In the genomic region with DNA sequence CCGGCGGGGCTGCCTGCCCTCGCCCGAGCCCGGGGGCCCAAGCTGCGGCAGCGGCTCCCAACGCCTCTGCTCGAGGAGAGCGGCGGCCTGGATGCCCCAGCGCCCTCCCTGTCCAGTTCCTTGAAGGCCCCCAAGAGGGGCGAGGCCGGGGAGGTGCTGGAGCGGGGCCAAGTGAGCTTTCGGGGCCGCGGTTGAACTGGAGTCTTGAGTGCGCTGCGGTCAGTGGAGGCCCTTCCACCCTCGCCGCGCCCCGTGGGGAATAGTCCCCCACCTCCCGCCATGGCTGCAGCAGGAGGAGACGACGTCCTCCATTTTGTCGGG, we compare ENCODE assay signal across 8 cellular contexts. TPM values are rescaled to one million over a fixed set of nuclear protein-coding genes. Genes with fewer than 3 reads are reported as not detected.
DNase-seq lines count a peak whose midpoint lies in the region; ATAC-seq, FAIRE-seq and TF ChIP-seq lines count a peak whose summit lies in the region.

No MANE protein-coding gene starts in this region.

- peak overlapping the region; percentile 63 for H3K4me2 ChIP-seq in endothelial cell of umbilical vein (ENCODE audit: insufficient read depth, low read length)

- peaks cover 33% of the 10 kb centered on the region for H3K79me2 ChIP-seq in endothelial cell of umbilical vein (ENCODE audit: control insufficient read depth, insufficient read depth, low read length)

- peak; percentile 28 for ATAC-seq in HG02840 (IDR thresholded peaks at IDR 0.05; ENCODE audit: low FRiP score, unreplicated experiment)

- BruUV-seq in endothelial cell of umbilical vein (replicated peaks; lab: Mats Ljungman, UMichigan), result TSS peak; percentile 61

- CTCF ChIA-PET in endothelial cell of umbilical vein (lab: Charles Lee), result interaction anchor here (0.5 to 1.4 kb wide), 10 partner anchors 8 to 276 kb away, joined by 3 to 12 read pairs (median 3); a partner anchor contains a TSS

- H3K9ac ChIP-seq in endothelial cell of umbilical vein (replicated peaks; ENCODE audit: extremely low read depth, insufficient read depth, low read length) (peak overlapping the region; percentile 79), mucosa of stomach (ENCODE audit: low read length) (peak overlapping the region; percentile 98), stomach smooth muscle (ENCODE audit: low read length in 2 of 2) (peak overlapping the region; percentile 77 to 83)

- no peak for TF ChIP-seq POLR2A in endothelial cell of umbilical vein (IDR thresholded peaks at IDR 0.05; ENCODE audit: low read depth, low read length)

- POLR2A ChIA-PET in endothelial cell of umbilical vein (lab: Charles Lee), result interaction anchor here (0.6 to 3.0 kb wide), 2 partner anchors 18 to 33 kb away, joined by 3 to 14 read pairs; no protein-coding TSS in a partner anchor

- H3K4me3 ChIP-seq in endothelial cell of umbilical vein (replicated peaks in 1 of 3; ENCODE audit: insufficient read depth in 1 of 3, low read depth in 1 of 3, low read length in 3 of 3) (peak overlapping the region; percentile 56 to 60 (median 59)), mucosa of stomach (ENCODE audit: low read length) (peak overlapping the region; percentile 69), stomach smooth muscle (ENCODE audit: low read length in 2 of 2) (peak overlapping the region; percentile 70 to 87)

- no peak for TF ChIP-seq CTCF in endothelial cell of umbilical vein (IDR thresholded peaks at IDR 0.05; ENCODE audit: extremely low read depth in 1 of 2, insufficient read depth in 1 of 2, low read depth in 1 of 2, low read length in 2 of 2)

- H3K4me1 ChIP-seq in endothelial cell of umbilical vein (ENCODE audit: control insufficient read depth, extremely low read depth, insufficient read depth, low read length) (peaks cover 30% of the 10 kb centered on the region), mucosa of stomach (ENCODE audit: control insufficient read depth, insufficient read depth, low read length) (peaks cover 16% of the 10 kb centered on the region), stomach smooth muscle (ENCODE audit: control insufficient read depth, insufficient read depth, low read length) (peaks cover 6% of the 10 kb centered on the region)

- dilution Hi-C loops in endothelial cell of umbilical vein (cut with MboI; ENCODE audit: extremely low pct_ligation_motif_present, low sequenced_read_pairs), result no loop called here

- intact Hi-C loops in endothelial cell of umbilical vein (cut with micrococcal nuclease), result loop anchor here (5.0 kb wide), 2 partner anchors 232 to 298 kb away; a partner anchor contains a TSS

- FAIRE-seq in endothelial cell of umbilical vein (lab: Jason Lieb, UNC), result peak; percentile 24

- peak overlapping the region; percentile 97 for H2AFZ ChIP-seq in endothelial cell of umbilical vein (ENCODE audit: low read depth, low read length)

- peak; percentile 36 for DNase-seq in stimulated activated CD8-positive, alpha-beta memory T cell treated with anti-CD3 and anti-CD28 coated beads, Interleukin-12 subunit alpha, Interleukin-12 subunit beta, amount 100 ng/mL, for 1 hour (ENCODE audit: low read depth)
- no peak for DNase-seq in stimulated activated CD8-positive, alpha-beta memory T cell treated with anti-CD3 and anti-CD28 coated beads, Interleukin-4, amount 100 ng/mL, for 48 hours
- DNase-seq in NCI-H2227 treated with DMSO at 0.1 percent for 48 hours (lab: John Stamatoyannopoulos, UW) (peak; percentile 68), endothelial cell of umbilical vein (ENCODE audit: low read depth, low spot score) (peak; percentile 85)
- peak; percentile 27 to 39 for DNase-seq in activated CD4-positive, alpha-beta T cell treated with anti-CD3 and anti-CD28 coated beads, Interleukin-2, amount 50 U/mL, for 4 hours

- no peaks in the 10 kb centered on the region for H4K20me1 ChIP-seq in endothelial cell of umbilical vein (replicated peaks; ENCODE audit: control insufficient read depth, extremely low read depth, insufficient read depth, low read length)

- H3K36me3 ChIP-seq in endothelial cell of umbilical vein (ENCODE audit: control insufficient read depth in 2 of 2, extremely low read depth in 1 of 2, insufficient read depth in 2 of 2, low read length in 2 of 2) (no peaks in the 10 kb centered on the region), mucosa of stomach (ENCODE audit: control insufficient read depth, insufficient read depth, low read length) (no peaks in the 10 kb centered on the region), stomach smooth muscle (ENCODE audit: control insufficient read depth in 2 of 2, insufficient read depth in 2 of 2, low read length in 2 of 2) (no peaks in the 10 kb centered on the region)

- H3K9me3 ChIP-seq in endothelial cell of umbilical vein (replicated peaks; ENCODE audit: control insufficient read depth, insufficient read depth, low read length) (no peaks in the 10 kb centered on the region), mucosa of stomach (ENCODE audit: control insufficient read depth, low read length) (no peaks in the 10 kb centered on the region), stomach smooth muscle (ENCODE audit: control insufficient read depth in 2 of 2, low read length in 2 of 2) (no peaks in the 10 kb centered on the region)

- H3K27me3 ChIP-seq in endothelial cell of umbilical vein (ENCODE audit: control insufficient read depth in 2 of 2, insufficient read depth in 2 of 2, low read length in 2 of 2) (no peaks in the 10 kb centered on the region), mucosa of stomach (ENCODE audit: control insufficient read depth, insufficient read depth, low read length) (no peaks in the 10 kb centered on the region), stomach smooth muscle (ENCODE audit: control insufficient read depth in 1 of 2, insufficient read depth in 2 of 2, low read length in 2 of 2) (no peaks in the 10 kb centered on the region)

- H3K9me1 ChIP-seq in endothelial cell of umbilical vein (replicated peaks; ENCODE audit: control insufficient read depth, extremely low read depth, insufficient read depth, low read length), result no peaks in the 10 kb centered on the region

- H3K27ac ChIP-seq in endothelial cell of umbilical vein (ENCODE audit: insufficient read depth, low read depth, low read length), result peak overlapping the region; percentile 81
- peak overlapping the region; percentile 98 for H3K27ac ChIP-seq in stomach smooth muscle (ENCODE audit: low read length)

TF ChIP-seq in endothelial cell of umbilical vein, 7 proteins besides CTCF, POLR2A, EP300 and RAD21:
- TF ChIP-seq FOS (IDR thresholded peaks at IDR 0.05; ENCODE audit: borderline replicate concordance, insufficient read depth, low read length) (no peak), MYC (IDR thresholded peaks at IDR 0.05; ENCODE audit: low read depth, low read length) (no peak), EZH2 (IDR thresholded peaks at IDR 0.05; ENCODE audit: borderline replicate concordance, low read depth, low read length, severe bottlenecking) (no peak), JUN (IDR thresholded peaks at IDR 0.05; ENCODE audit: borderline replicate concordance, insufficient read depth, insufficient read length, low read depth) (no peak), POLR2AphosphoS5 (IDR thresholded peaks at IDR 0.05; ENCODE audit: insufficient read depth, low read depth, low read length) (no peak), GATA2 (IDR thresholded peaks at IDR 0.05; ENCODE audit: insufficient read depth, insufficient read length, low read depth, low read length) (no peak)

RNA-seq across cellular contexts. Expression of a gene that starts 0.5 kb away (rescaled TPM):
- total RNA-seq in endothelial cell of umbilical vein, result 10.1 and 13.1 TPM in 2 replicates
- 4.0 and 4.9 TPM in 2 replicates for polyA plus RNA-seq in endothelial cell of umbilical vein
- polyA plus RNA-seq in endothelial cell of umbilical vein (2011; cell fraction: cytosol; rRNA removed), result 6.6 and 7.8 TPM in 2 replicates
- polyA plus RNA-seq in endothelial cell of umbilical vein (2011; cell fraction: nucleus; rRNA removed), result 12.6 and 14.2 TPM in 2 replicates
- 10.6 and 12.7 TPM in 2 replicates for polyA plus RNA-seq in endothelial cell of umbilical vein (2012)
- 4.8 and 5.1 TPM in 2 replicates for polyA minus RNA-seq in endothelial cell of umbilical vein
- polyA minus RNA-seq in endothelial cell of umbilical vein (2011; cell fraction: cytosol; rRNA and poly(A)+ RNA removed), result 2.6 TPM
- polyA minus RNA-seq in endothelial cell of umbilical vein (2011; cell fraction: nucleus; rRNA and poly(A)+ RNA removed), result 8.4 and 12.9 TPM in 2 replicates
